In genomic region chr15:50340431-50340830, GRCh38 we compare ENCODE assay signal across 26 cellular contexts. TPM values are rescaled to one million over a fixed set of nuclear protein-coding genes. Genes with fewer than 3 reads are reported as not detected.
A peak's percentile ranks its signal among the peaks of the same experiment; 100 is the strongest.
DNase-seq lines count a peak whose midpoint lies in the region; ATAC-seq and TF ChIP-seq lines count a peak whose summit lies in the region.
"Had no signal": no experiment of that assay in that cellular context is flagged by ENCODE, and none has a peak within 500 bp of the region (broad histone marks: within the 10 kb centered on the region; RNA-seq: fewer than 3 reads in every experiment).

No MANE protein-coding gene starts in this region.

- no peak overlapping the region for H3K4me3 ChIP-seq in GM23248
- H3K4me3 ChIP-seq: A549, right atrium auricular region, upper lobe of left lung had no signal

- no peaks in the 10 kb centered on the region for H3F3A ChIP-seq in GM23248 (ENCODE audit: insufficient read depth)

- H3K79me2 ChIP-seq in GM23248 (ENCODE audit: insufficient read depth): peaks cover 61% of the 10 kb centered on the region

- H3K9me3 Mint-ChIP-seq in CD14-positive monocyte: no peaks in the 10 kb centered on the region
- peaks cover 4% of the 10 kb centered on the region for H3K9me3 Mint-ChIP-seq in nephron progenitor cell
- H3K9me3 Mint-ChIP-seq: activated naive CD4-positive, alpha-beta T cell treated with anti-CD3 and anti-CD28 coated beads for 36 hours; T-helper 1 cell treated with Interleukin-12 subunit alpha and Interleukin-12 subunit beta and Interleukin-4 antibody, amounts not matched to agents 30 μg/mL and 1 μg/mL, for 36 hours had no signal

- no peaks in the 10 kb centered on the region for H3K36me3 ChIP-seq in GM23248 (ENCODE audit: low read depth)
- H3K36me3 ChIP-seq: right atrium auricular region, upper lobe of left lung had no signal

- 95 to 100% methylated on average over 1 of the region's 1 CpG for WGBS in GM23248 (ENCODE audit: low coverage in 1 of 2, low lambda C conversion rate in 2 of 2, missing lambda C conversion rate in 2 of 2), 2 experiments

- H3K9me2 ChIP-seq in GM23248 (ENCODE audit: insufficient read depth): no peaks in the 10 kb centered on the region

- peaks cover 0 to 3% (median 0%) of the 10 kb centered on the region in 3 donors for H3K27me3 Mint-ChIP-seq in CD14-positive monocyte (ENCODE audit: low read depth in 3 of 3)
- no peaks in the 10 kb centered on the region for H3K27me3 Mint-ChIP-seq in T-helper 17 cell
- H3K27me3 Mint-ChIP-seq in nephron progenitor cell (ENCODE audit: low read depth, poor library complexity): peaks cover 2% of the 10 kb centered on the region

- H3K4me2 ChIP-seq in GM23248 (ENCODE audit: unreplicated experiment): no peak overlapping the region
- H3K4me2 ChIP-seq: A549 had no signal

- H3K9me3 ChIP-seq in T-helper 17 cell (ENCODE audit: control insufficient read depth, low read length, poor library complexity, severe bottlenecking): no peaks in the 10 kb centered on the region
- H3K9me3 ChIP-seq in GM23248 (ENCODE audit: low read depth): no peaks in the 10 kb centered on the region
- H3K9me3 ChIP-seq: A549, right atrium auricular region, upper lobe of left lung had no signal

- no peak overlapping the region for H3K27ac ChIP-seq in GM23248
- H3K27ac ChIP-seq: A549, epithelial cell of prostate, parathyroid adenoma, right atrium auricular region, upper lobe of left lung had no signal

- TF ChIP-seq CTCF in CD14-positive monocyte (IDR thresholded peaks at IDR 0.05) (no peak), nephron progenitor cell (IDR thresholded peaks at IDR 0.05) (no peak)

- H3K9ac ChIP-seq in GM23248: no peak overlapping the region
- H3K9ac ChIP-seq: parathyroid adenoma had no signal

- no peak for ATAC-seq in T-helper 17 cell
- ATAC-seq in GM18519 (IDR thresholded peaks at IDR 0.05; ENCODE audit: low FRiP score, unreplicated experiment): no peak
- ATAC-seq in GM19035 (IDR thresholded peaks at IDR 0.05; ENCODE audit: unreplicated experiment): no peak
- ATAC-seq: A549; activated CD8-positive, alpha-beta T cell treated with anti-CD3 and anti-CD28 coated beads, Interleukin-2, amount 10 ng/mL, durations not matched to agents 7 days and 5 days; left cardiac atrium had no signal

- DNase-seq in CD14-positive monocyte (ENCODE audit: low spot score): no peak
- DNase-seq in NOMO-1 (lab: John Stamatoyannopoulos, UW; ENCODE audit: unreplicated experiment in 2 of 2): peak; percentile 39 to 87
- DNase-seq in T-helper 17 cell: no peak
- DNase-seq in nephron progenitor cell: no peak
- no peak for DNase-seq in GM23248
- no peak for DNase-seq in NCI-H187 (lab: John Stamatoyannopoulos, UW)
- DNase-seq: activated CD8-positive, alpha-beta T cell treated with anti-CD3 and anti-CD28 coated beads, Interleukin-2, amount 10 ng/mL, durations not matched to agents 7 days and 5 days; activated naive CD4-positive, alpha-beta T cell treated with anti-CD3 and anti-CD28 coated beads for 36 hours; caudate nucleus; cortex of kidney; effector memory CD4-positive, alpha-beta T cell; hypothalamus; left cardiac atrium; NCI-H1417 treated with DMSO at 0.1 percent for 48 hours; NCI-H2081; NCI-H526 treated with DMSO at 0.1 percent for 48 hours; small intestine; stimulated activated naive CD4-positive, alpha-beta T cell; upper lobe of left lung had no signal

- no peaks in the 10 kb centered on the region for H3K4me1 ChIP-seq in GM23248 (ENCODE audit: insufficient read depth)
- H3K4me1 ChIP-seq: A549, parathyroid adenoma, right atrium auricular region, upper lobe of left lung had no signal

- peaks cover 0 to 5% of the 10 kb centered on the region in 2 donors for H3K36me3 Mint-ChIP-seq in CD14-positive monocyte
- H3K36me3 Mint-ChIP-seq in T-helper 17 cell (ENCODE audit: low read depth): peaks cover 5% of the 10 kb centered on the region
- peaks cover 59% of the 10 kb centered on the region for H3K36me3 Mint-ChIP-seq in nephron progenitor cell (ENCODE audit: low read depth)

- H3K4me1 Mint-ChIP-seq in CD14-positive monocyte (peaks cover 39% of the 10 kb centered on the region), T-helper 17 cell (peaks cover 32% of the 10 kb centered on the region), nephron progenitor cell (no peaks in the 10 kb centered on the region)

- H3K27me3 ChIP-seq in GM23248 (replicated peaks; ENCODE audit: insufficient read depth): no peaks in the 10 kb centered on the region
- H3K27me3 ChIP-seq: right atrium auricular region, upper lobe of left lung had no signal

- no peaks in the 10 kb centered on the region for H4K20me1 ChIP-seq in GM23248 (ENCODE audit: insufficient read depth)

- peak overlapping the region; percentile 70 to 92 (median 85) for H3K27ac Mint-ChIP-seq in CD14-positive monocyte
- H3K27ac Mint-ChIP-seq in T-helper 17 cell: peak overlapping the region; percentile 51
- peak overlapping the region; percentile 1 for H3K27ac Mint-ChIP-seq in nephron progenitor cell
- H3K27ac Mint-ChIP-seq: activated CD8-positive, alpha-beta T cell treated with anti-CD3 and anti-CD28 coated beads, Interleukin-2, amount 10 ng/mL, durations not matched to agents 7 days and 5 days; activated naive CD4-positive, alpha-beta T cell treated with anti-CD3 and anti-CD28 coated beads for 36 hours; T-helper 1 cell treated with Interleukin-12 subunit alpha and Interleukin-12 subunit beta and Interleukin-4 antibody, amounts not matched to agents 30 μg/mL and 1 μg/mL, for 36 hours had no signal

- H3K4me3 Mint-ChIP-seq in CD14-positive monocyte (no peak overlapping the region), T-helper 17 cell (no peak overlapping the region), nephron progenitor cell (no peak overlapping the region)
- H3K4me3 Mint-ChIP-seq: activated CD8-positive, alpha-beta T cell treated with anti-CD3 and anti-CD28 coated beads, Interleukin-2, amount 10 ng/mL, durations not matched to agents 7 days and 5 days; activated naive CD4-positive, alpha-beta T cell treated with anti-CD3 and anti-CD28 coated beads for 36 hours; T-helper 1 cell treated with Interleukin-12 subunit alpha and Interleukin-12 subunit beta and Interleukin-4 antibody, amounts not matched to agents 30 μg/mL and 1 μg/mL, for 36 hours had no signal

- intact Hi-C loops in CD14-positive monocyte (cut with micrococcal nuclease): no loop called here

- H2AFZ ChIP-seq in GM23248: no peak overlapping the region
- H2AFZ ChIP-seq: parathyroid adenoma had no signal

- in situ Hi-C loops in GM23248 (cut with MboI): no loop called here

RNA-seq across cellular contexts. Expression of gene GABPB1, which starts 14.6 kb away (rescaled TPM):
- polyA plus RNA-seq in CD14-positive monocyte (10 to 100 TPM; 14.9 to 15.1 TPM), GM23248 (2016; fragmentation: Nextera tagmentation; extraction: Ambion mirVana) (22.8 and 25.7 TPM in 2 replicates)
- 10 to 100 TPM; 25.9 to 32.3 TPM for total RNA-seq in T-helper 17 cell
- total RNA-seq in GM23248 (2014; rRNA removed; shearing (Covaris generic)): 24.8 and 32.6 TPM in 2 replicates

Comparison
In these comparisons a context has a peak if more than half of its experiments do, and no peak if none do; other contexts are left out.
1. DNase-seq: peak in NOMO-1 (2 of 2); none in CD14-positive monocyte (single experiment), T-helper 17 cell (0 of 3), nephron progenitor cell (single experiment), GM23248 (single experiment) and NCI-H187 (0 of 2).
2. H3K27ac Mint-ChIP-seq: peak in every context shown above with its lines; median percentile 85 in CD14-positive monocyte; 51 in T-helper 17 cell; 1 in nephron progenitor cell.